ENCODE assay signal across 9 cellular contexts in the genomic region with DNA sequence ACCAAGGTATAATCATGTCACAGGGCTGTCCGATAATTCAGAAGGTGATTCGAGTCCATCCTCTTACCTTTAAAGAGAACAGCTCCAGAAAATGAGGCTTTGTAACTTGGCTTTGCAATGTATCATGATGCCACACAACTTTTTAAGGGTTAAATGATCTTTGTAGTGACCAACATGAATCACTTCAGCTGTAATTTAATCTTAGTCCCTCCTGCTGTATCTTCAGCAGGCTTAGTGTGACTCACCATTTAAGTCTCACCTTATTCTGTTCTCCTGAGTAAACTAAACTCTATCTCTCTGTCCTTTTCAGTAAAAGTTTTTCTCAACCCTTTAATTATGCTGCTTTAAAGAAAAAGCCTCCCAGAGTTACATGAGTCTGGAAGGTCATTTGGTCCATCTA. TPM values are rescaled to one million over a fixed set of nuclear protein-coding genes. Genes with fewer than 3 reads are reported as not detected.
DNase-seq lines count a peak whose midpoint lies in the region; ATAC-seq, FAIRE-seq and TF ChIP-seq lines count a peak whose summit lies in the region.
"Had no signal": no experiment of that assay in that cellular context is flagged by ENCODE, and none has a peak within 500 bp of the region (broad histone marks: within the 10 kb centered on the region; RNA-seq: fewer than 3 reads in every experiment).

No MANE protein-coding gene starts in this region.

- no peak for TF ChIP-seq CTCF in A549 (IDR thresholded peaks at IDR 0.05)
- TF ChIP-seq CTCF in WTC11 (IDR thresholded peaks at IDR 0.05), result no peak
- no peak for TF ChIP-seq CTCF in glutamatergic neuron (IDR thresholded peaks at IDR 0.05; ENCODE audit: partially characterized antibody, unreplicated experiment)

- no peaks in the 10 kb centered on the region for H3K27me3 ChIP-seq in GM23248 (replicated peaks; ENCODE audit: insufficient read depth)

- H3K36me3 Mint-ChIP-seq in WTC11, result peaks cover 8% of the 10 kb centered on the region
- H3K36me3 Mint-ChIP-seq in glutamatergic neuron (ENCODE audit: unreplicated experiment), result no peaks in the 10 kb centered on the region

- no peak for TF ChIP-seq EP300 in A549 (IDR thresholded peaks at IDR 0.05)

- H3K27ac Mint-ChIP-seq in WTC11 (no peak overlapping the region), glutamatergic neuron (ENCODE audit: unreplicated experiment) (no peak overlapping the region)

- H3K9me3 ChIP-seq in A549, result no peaks in the 10 kb centered on the region
- H3K9me3 ChIP-seq in GM23248 (ENCODE audit: low read depth), result no peaks in the 10 kb centered on the region

- no peaks in the 10 kb centered on the region for H3K79me2 ChIP-seq in GM23248 (ENCODE audit: insufficient read depth)

- ATAC-seq in A549 (0 out of 6 replicates have a peak, but pooled peaks of 1 of the 2 experiments have one; percentile 22), WTC11 (no peak), GM21360 (IDR thresholded peaks at IDR 0.05; ENCODE audit: unreplicated experiment) (no peak), HG03196 (IDR thresholded peaks at IDR 0.05; ENCODE audit: unreplicated experiment) (no peak), HG03135 (IDR thresholded peaks at IDR 0.05; ENCODE audit: unreplicated experiment) (no peak)

- H3K27ac ChIP-seq in A549, result peak overlapping the region in 1 of 2 experiments; percentile 75; a peak in 3 of 6 replicates
- no peak overlapping the region for H3K27ac ChIP-seq in GM23248

- peak overlapping the region; percentile 98 for H3K4me2 ChIP-seq in A549
- peak overlapping the region; percentile 50 for H3K4me2 ChIP-seq in GM23248 (ENCODE audit: unreplicated experiment)

- H3K27me3 Mint-ChIP-seq in WTC11 (ENCODE audit: low read depth) (peaks cover 52% of the 10 kb centered on the region), glutamatergic neuron (ENCODE audit: unreplicated experiment) (peaks cover 5% of the 10 kb centered on the region)

- H3K9me3 Mint-ChIP-seq in WTC11 (peaks cover 14% of the 10 kb centered on the region), glutamatergic neuron (ENCODE audit: unreplicated experiment) (no peaks in the 10 kb centered on the region)
- H3K9me3 Mint-ChIP-seq: nephron had no signal

- peak overlapping the region; percentile 75; the same call in 1 of the 2 replicates for H3K4me3 Mint-ChIP-seq in WTC11
- peak overlapping the region; percentile 92 for H3K4me3 Mint-ChIP-seq in glutamatergic neuron (ENCODE audit: unreplicated experiment)

- no peaks in the 10 kb centered on the region for H4K20me1 ChIP-seq in GM23248 (ENCODE audit: insufficient read depth)

- H3K36me3 ChIP-seq in GM23248 (ENCODE audit: low read depth), result no peaks in the 10 kb centered on the region

- H3K4me1 Mint-ChIP-seq in WTC11 (peaks cover 38% of the 10 kb centered on the region), glutamatergic neuron (ENCODE audit: low read depth, unreplicated experiment) (peaks cover 14% of the 10 kb centered on the region)

- H3K9me2 ChIP-seq in GM23248 (ENCODE audit: insufficient read depth), result no peaks in the 10 kb centered on the region

- CTCF ChIA-PET in A549 (lab: Yijun Ruan, JAX) (no interaction called here), WTC11 (lab: Charles Lee) (interaction anchor here (1.6 kb wide), 1 partner anchor 108 kb away, joined by 5 read pairs; no protein-coding TSS in a partner anchor)

- H3K9ac ChIP-seq in GM23248, result no peak overlapping the region

- POLR2A ChIA-PET in A549 (lab: Yijun Ruan, JAX), result interaction anchor here (0.7 to 2.8 kb wide), 2 partner anchors 35 to 115 kb away, joined by 5 to 9 read pairs; no protein-coding TSS in a partner anchor
- POLR2A ChIA-PET in WTC11 (lab: Charles Lee), result no interaction called here

- TF ChIP-seq RAD21 in A549 (conservative IDR thresholded peaks at IDR 0.05 in 1 of 2, IDR thresholded peaks at IDR 0.05 in 1 of 2), result no peak

- FAIRE-seq in A549 (lab: Jason Lieb, UNC), result no peak

- in situ Hi-C loops in GM23248 (cut with MboI), result no loop called here

- peaks cover 42% of the 10 kb centered on the region for H3K4me1 ChIP-seq in A549
- H3K4me1 ChIP-seq in GM23248 (ENCODE audit: insufficient read depth), result peaks cover 23% of the 10 kb centered on the region

- TF ChIP-seq POLR2A in A549 (IDR thresholded peaks at IDR 0.05; ENCODE audit: low read length), result no peak

- peaks cover 7% of the 10 kb centered on the region; the same call in 1 of the 2 replicates for H3F3A ChIP-seq in GM23248 (ENCODE audit: insufficient read depth)

- 4% methylated on average over 2 of the region's 2 CpGs for WGBS in A549 (ENCODE audit: missing lambda C conversion rate)
- WGBS in GM23248 (ENCODE audit: low coverage in 1 of 2, low lambda C conversion rate in 2 of 2, missing lambda C conversion rate in 2 of 2), 2 experiments, result 28 to 42% methylated on average over 2 of the region's 2 CpGs

- H2AFZ ChIP-seq in GM23248, result no peak overlapping the region; the same call in 1 of the 2 replicates

- H3K4me3 ChIP-seq in A549 (no peak overlapping the region), GM23248 (no peak overlapping the region)

- DNase-seq in A549 (ENCODE audit: low read depth in 1 of 2, low spot score in 1 of 2), result peak in 1 of 2 experiments; percentile 26
- DNase-seq in GM23248, result peak; percentile 69
- no peak for DNase-seq in WTC11 (ENCODE audit: low spot score)
- no peak for DNase-seq in glutamatergic neuron
- no peak for DNase-seq in hippocampal formation (lab: John Stamatoyannopoulos, UW)

TF ChIP-seq in A549, 52 proteins besides CTCF, POLR2A, EP300 and RAD21:
- TF ChIP-seq FOSL2 (IDR thresholded peaks at IDR 0.05), result no peak
- TF ChIP-seq FOSL2 (CRISPR knock-in tag; IDR thresholded peaks at IDR 0.05), result peak; percentile 71
- TF ChIP-seq, protein P1, sequence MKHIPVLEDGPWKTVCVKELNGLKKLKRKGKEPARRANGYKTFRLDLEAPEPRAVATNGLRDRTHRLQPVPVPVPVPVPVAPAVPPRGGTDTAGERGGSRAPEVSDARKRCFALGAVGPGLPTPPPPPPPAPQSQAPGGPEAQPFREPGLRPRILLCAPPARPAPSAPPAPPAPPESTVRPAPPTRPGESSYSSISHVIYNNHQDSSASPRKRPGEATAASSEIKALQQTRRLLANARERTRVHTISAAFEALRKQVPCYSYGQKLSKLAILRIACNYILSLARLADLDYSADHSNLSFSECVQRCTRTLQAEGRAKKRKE (CRISPR knock-in tag; IDR thresholded peaks at IDR 0.05; ENCODE audit: low read depth), result no peak

TF ChIP-seq in WTC11, 78 proteins besides CTCF, POLR2A, EP300 and RAD21 (continues in another document):
- TF ChIP-seq NR3C1 (CRISPR knock-in tag; conservative IDR thresholded peaks at IDR 0.05; ENCODE audit: low read depth), result no peak
- TF ChIP-seq, protein P2, sequence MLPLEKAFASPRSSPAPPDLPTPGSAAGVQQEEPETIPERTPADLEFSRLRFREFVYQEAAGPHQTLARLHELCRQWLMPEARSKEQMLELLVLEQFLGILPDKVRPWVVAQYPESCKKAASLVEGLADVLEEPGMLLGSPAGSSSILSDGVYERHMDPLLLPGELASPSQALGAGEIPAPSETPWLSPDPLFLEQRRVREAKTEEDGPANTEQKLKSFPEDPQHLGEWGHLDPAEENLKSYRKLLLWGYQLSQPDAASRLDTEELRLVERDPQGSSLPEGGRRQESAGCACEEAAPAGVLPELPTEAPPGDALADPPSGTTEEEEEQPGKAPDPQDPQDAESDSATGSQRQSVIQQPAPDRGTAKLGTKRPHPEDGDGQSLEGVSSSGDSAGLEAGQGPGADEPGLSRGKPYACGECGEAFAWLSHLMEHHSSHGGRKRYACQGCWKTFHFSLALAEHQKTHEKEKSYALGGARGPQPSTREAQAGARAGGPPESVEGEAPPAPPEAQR (CRISPR knock-in tag; IDR thresholded peaks at IDR 0.05), result no peak
- TF ChIP-seq NFATC4 (CRISPR knock-in tag; IDR thresholded peaks at IDR 0.05), result no peak
- TF ChIP-seq, protein P3, sequence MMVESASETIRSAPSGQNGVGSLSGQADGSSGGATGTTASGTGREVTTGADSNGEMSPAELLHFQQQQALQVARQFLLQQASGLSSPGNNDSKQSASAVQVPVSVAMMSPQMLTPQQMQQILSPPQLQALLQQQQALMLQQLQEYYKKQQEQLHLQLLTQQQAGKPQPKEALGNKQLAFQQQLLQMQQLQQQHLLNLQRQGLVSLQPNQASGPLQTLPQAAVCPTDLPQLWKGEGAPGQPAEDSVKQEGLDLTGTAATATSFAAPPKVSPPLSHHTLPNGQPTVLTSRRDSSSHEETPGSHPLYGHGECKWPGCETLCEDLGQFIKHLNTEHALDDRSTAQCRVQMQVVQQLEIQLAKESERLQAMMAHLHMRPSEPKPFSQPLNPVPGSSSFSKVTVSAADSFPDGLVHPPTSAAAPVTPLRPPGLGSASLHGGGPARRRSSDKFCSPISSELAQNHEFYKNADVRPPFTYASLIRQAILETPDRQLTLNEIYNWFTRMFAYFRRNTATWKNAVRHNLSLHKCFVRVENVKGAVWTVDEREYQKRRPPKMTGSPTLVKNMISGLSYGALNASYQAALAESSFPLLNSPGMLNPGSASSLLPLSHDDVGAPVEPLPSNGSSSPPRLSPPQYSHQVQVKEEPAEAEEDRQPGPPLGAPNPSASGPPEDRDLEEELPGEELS (CRISPR knock-in tag; IDR thresholded peaks at IDR 0.05), result no peak
- TF ChIP-seq, protein P4, sequence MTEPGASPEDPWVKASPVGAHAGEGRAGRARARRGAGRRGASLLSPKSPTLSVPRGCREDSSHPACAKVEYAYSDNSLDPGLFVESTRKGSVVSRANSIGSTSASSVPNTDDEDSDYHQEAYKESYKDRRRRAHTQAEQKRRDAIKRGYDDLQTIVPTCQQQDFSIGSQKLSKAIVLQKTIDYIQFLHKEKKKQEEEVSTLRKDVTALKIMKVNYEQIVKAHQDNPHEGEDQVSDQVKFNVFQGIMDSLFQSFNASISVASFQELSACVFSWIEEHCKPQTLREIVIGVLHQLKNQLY (CRISPR knock-in tag; IDR thresholded peaks at IDR 0.05), result no peak

RNA-seq across cellular contexts. Expression of a gene that starts 1.9 kb away (rescaled TPM):
- polyA plus RNA-seq in A549 (2011; rRNA removed), result 2.0 and 2.6 TPM in 2 replicates
- polyA plus RNA-seq in A549 (2012; cell fraction: cytosol; rRNA removed), result 1.6 TPM in 2 replicates
- polyA plus RNA-seq in A549 (2012; cell fraction: nucleus; rRNA removed), result 1.7 and 2.1 TPM in 2 replicates
- polyA plus RNA-seq in A549 (2017; fragmentation: RNase III; extraction: RNeasy Plus Mini Kit Qiagen cat#74134 plus additional on column Dnase treatment), result 1.5 to 2.1 TPM (median 1.5 TPM) in 3 replicates
- polyA minus RNA-seq in A549 (2011; rRNA and poly(A)+ RNA removed), result 1.3 and 1.9 TPM in 2 replicates
- 1.7 and 2.0 TPM in 2 replicates for total RNA-seq in GM23248 (2014; rRNA removed; shearing (Covaris generic))
- polyA plus RNA-seq in GM23248 (2016; fragmentation: Nextera tagmentation; extraction: Ambion mirVana), result 6.6 and 7.2 TPM in 2 replicates
- 0.44 to 0.57 TPM (median 0.55 TPM) in 3 replicates for total RNA-seq in WTC11 (2021)
- 15.1 TPM for total RNA-seq in glutamatergic neuron (ENCODE audit: unreplicated experiment)
